In the genomic region with DNA sequence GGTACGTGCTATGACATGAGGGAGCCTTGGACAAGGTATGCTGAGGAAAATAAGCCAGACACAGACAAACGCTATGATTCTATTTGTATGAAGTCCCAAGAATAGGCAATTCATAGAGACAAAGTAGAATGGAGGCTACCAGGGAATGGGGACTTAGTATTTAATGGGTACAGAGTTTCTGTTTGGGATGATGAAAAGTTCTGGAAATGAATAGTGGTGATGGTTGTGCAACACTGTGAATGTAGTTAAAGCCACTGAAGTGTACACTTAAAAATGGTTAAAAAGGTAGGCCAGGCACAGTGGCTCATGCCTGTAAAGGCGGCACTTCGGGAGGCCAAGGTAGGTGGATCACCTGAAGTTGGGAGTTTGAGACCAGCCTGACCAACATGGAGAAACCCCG, we compare ENCODE assay signal across 1 cellular context.
TF ChIP-seq lines count a peak whose summit lies in the region.

No MANE protein-coding gene starts in this region.

TF ChIP-seq in liver, 16 proteins besides CTCF, POLR2A, EP300 and RAD21:
- TF ChIP-seq HNF4A (conservative IDR thresholded peaks at IDR 0.05) (peak in 1 of 2 donors; percentile 33), YY1 (IDR thresholded peaks at IDR 0.05) (peak; percentile 73), EGR1 (IDR thresholded peaks at IDR 0.05; ENCODE audit: low read depth in 2 of 2) (no peak), HNF4G (IDR thresholded peaks at IDR 0.05) (no peak), TAF1 (conservative IDR thresholded peaks at IDR 0.05) (no peak), RXRA (IDR thresholded peaks at IDR 0.05) (peak in 1 of 2 donors; percentile 8)
TF ChIP-seq in liver: peak in this region for 3.
